1 cellular context compared by ENCODE assay signal in genomic region chr11:57741132-57742086, GRCh38.
TF ChIP-seq lines count a peak whose summit lies in the region.

TSS of gene SELENOH (plus strand) at chr11:57741491. CDS start at chr11:57741596, 105 bp downstream.

TF ChIP-seq in GM12878, 131 proteins besides CTCF, POLR2A, EP300 and RAD21 (continued from another document and continues in another):
- TF ChIP-seq, protein P1, sequence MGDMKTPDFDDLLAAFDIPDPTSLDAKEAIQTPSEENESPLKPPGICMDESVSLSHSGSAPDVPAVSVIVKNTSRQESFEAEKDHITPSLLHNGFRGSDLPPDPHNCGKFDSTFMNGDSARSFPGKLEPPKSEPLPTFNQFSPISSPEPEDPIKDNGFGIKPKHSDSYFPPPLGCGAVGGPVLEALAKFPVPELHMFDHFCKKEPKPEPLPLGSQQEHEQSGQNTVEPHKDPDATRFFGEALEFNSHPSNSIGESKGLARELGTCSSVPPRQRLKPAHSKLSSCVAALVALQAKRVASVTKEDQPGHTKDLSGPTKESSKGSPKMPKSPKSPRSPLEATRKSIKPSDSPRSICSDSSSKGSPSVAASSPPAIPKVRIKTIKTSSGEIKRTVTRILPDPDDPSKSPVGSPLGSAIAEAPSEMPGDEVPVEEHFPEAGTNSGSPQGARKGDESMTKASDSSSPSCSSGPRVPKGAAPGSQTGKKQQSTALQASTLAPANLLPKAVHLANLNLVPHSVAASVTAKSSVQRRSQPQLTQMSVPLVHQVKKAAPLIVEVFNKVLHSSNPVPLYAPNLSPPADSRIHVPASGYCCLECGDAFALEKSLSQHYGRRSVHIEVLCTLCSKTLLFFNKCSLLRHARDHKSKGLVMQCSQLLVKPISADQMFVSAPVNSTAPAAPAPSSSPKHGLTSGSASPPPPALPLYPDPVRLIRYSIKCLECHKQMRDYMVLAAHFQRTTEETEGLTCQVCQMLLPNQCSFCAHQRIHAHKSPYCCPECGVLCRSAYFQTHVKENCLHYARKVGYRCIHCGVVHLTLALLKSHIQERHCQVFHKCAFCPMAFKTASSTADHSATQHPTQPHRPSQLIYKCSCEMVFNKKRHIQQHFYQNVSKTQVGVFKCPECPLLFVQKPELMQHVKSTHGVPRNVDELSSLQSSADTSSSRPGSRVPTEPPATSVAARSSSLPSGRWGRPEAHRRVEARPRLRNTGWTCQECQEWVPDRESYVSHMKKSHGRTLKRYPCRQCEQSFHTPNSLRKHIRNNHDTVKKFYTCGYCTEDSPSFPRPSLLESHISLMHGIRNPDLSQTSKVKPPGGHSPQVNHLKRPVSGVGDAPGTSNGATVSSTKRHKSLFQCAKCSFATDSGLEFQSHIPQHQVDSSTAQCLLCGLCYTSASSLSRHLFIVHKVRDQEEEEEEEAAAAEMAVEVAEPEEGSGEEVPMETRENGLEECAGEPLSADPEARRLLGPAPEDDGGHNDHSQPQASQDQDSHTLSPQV (IDR thresholded peaks at IDR 0.05): peak; percentile 30; the same call in 1 of the 2 replicates
- 0 out of 2 replicates have a peak, but pooled peaks have one; percentile 79 for TF ChIP-seq ZBED1 (IDR thresholded peaks at IDR 0.05; ENCODE audit: borderline replicate concordance)
- TF ChIP-seq RELB (IDR thresholded peaks at IDR 0.05; ENCODE audit: low read depth): peak; percentile 90
- TF ChIP-seq CREB1 (IDR thresholded peaks at IDR 0.05; ENCODE audit: low read depth): peak; percentile 81
- no peak for TF ChIP-seq MYB (IDR thresholded peaks at IDR 0.05; ENCODE audit: borderline replicate concordance, low read depth, low read length)
- no peak for TF ChIP-seq PAX8 (IDR thresholded peaks at IDR 0.05)
- no peak for TF ChIP-seq NR2C2 (IDR thresholded peaks at IDR 0.05; ENCODE audit: borderline replicate concordance, control insufficient read depth, insufficient read length, low read depth)
- TF ChIP-seq IKZF1 (conservative IDR thresholded peaks at IDR 0.05): peak; percentile 96
- TF ChIP-seq, protein P2, sequence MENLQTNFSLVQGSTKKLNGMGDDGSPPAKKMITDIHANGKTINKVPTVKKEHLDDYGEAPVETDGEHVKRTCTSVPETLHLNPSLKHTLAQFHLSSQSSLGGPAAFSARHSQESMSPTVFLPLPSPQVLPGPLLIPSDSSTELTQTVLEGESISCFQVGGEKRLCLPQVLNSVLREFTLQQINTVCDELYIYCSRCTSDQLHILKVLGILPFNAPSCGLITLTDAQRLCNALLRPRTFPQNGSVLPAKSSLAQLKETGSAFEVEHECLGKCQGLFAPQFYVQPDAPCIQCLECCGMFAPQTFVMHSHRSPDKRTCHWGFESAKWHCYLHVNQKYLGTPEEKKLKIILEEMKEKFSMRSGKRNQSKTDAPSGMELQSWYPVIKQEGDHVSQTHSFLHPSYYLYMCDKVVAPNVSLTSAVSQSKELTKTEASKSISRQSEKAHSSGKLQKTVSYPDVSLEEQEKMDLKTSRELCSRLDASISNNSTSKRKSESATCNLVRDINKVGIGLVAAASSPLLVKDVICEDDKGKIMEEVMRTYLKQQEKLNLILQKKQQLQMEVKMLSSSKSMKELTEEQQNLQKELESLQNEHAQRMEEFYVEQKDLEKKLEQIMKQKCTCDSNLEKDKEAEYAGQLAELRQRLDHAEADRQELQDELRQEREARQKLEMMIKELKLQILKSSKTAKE (IDR thresholded peaks at IDR 0.05; ENCODE audit: low read depth, poor library complexity, severe bottlenecking): peak; percentile 65
- peak; percentile 85 for TF ChIP-seq E2F8 (IDR thresholded peaks at IDR 0.05; ENCODE audit: low read depth, partially characterized antibody)
- TF ChIP-seq FOS (IDR thresholded peaks at IDR 0.05; ENCODE audit: borderline replicate concordance, extremely low read depth, insufficient read length): no peak
- TF ChIP-seq SIN3A (IDR thresholded peaks at IDR 0.05; ENCODE audit: low read depth, low read length): peak; percentile 91
- TF ChIP-seq ESRRA (IDR thresholded peaks at IDR 0.05; ENCODE audit: low read length): peak; percentile 90; the same call in 1 of the 2 replicates
- no peak for TF ChIP-seq KDM1A (IDR thresholded peaks at IDR 0.05; ENCODE audit: borderline replicate concordance)
- 0 out of 2 replicates have a peak, but pooled peaks have one; percentile 9 for TF ChIP-seq BMI1 (IDR thresholded peaks at IDR 0.05; ENCODE audit: borderline replicate concordance)
- TF ChIP-seq ZNF622 (IDR thresholded peaks at IDR 0.05): no peak
- TF ChIP-seq, protein P3, sequence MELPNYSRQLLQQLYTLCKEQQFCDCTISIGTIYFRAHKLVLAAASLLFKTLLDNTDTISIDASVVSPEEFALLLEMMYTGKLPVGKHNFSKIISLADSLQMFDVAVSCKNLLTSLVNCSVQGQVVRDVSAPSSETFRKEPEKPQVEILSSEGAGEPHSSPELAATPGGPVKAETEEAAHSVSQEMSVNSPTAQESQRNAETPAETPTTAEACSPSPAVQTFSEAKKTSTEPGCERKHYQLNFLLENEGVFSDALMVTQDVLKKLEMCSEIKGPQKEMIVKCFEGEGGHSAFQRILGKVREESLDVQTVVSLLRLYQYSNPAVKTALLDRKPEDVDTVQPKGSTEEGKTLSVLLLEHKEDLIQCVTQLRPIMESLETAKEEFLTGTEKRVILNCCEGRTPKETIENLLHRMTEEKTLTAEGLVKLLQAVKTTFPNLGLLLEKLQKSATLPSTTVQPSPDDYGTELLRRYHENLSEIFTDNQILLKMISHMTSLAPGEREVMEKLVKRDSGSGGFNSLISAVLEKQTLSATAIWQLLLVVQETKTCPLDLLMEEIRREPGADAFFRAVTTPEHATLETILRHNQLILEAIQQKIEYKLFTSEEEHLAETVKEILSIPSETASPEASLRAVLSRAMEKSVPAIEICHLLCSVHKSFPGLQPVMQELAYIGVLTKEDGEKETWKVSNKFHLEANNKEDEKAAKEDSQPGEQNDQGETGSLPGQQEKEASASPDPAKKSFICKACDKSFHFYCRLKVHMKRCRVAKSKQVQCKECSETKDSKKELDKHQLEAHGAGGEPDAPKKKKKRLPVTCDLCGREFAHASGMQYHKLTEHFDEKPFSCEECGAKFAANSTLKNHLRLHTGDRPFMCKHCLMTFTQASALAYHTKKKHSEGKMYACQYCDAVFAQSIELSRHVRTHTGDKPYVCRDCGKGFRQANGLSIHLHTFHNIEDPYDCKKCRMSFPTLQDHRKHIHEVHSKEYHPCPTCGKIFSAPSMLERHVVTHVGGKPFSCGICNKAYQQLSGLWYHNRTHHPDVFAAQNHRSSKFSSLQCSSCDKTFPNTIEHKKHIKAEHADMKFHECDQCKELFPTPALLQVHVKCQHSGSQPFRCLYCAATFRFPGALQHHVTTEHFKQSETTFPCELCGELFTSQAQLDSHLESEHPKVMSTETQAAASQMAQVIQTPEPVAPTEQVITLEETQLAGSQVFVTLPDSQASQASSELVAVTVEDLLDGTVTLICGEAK (IDR thresholded peaks at IDR 0.05; ENCODE audit: borderline replicate concordance): peak; percentile 99
- peak; percentile 95 for TF ChIP-seq CHD1 (IDR thresholded peaks at IDR 0.05; ENCODE audit: low read depth, low read length)
- peak; percentile 76; the same call in 1 of the 2 replicates for TF ChIP-seq E2F4 (IDR thresholded peaks at IDR 0.05; ENCODE audit: low read depth, low read length)
- TF ChIP-seq ZBTB11 (CRISPR knock-in tag; IDR thresholded peaks at IDR 0.05): peak; percentile 95
- TF ChIP-seq MXI1 (IDR thresholded peaks at IDR 0.05; ENCODE audit: low read depth, low read length): peak; percentile 93
- TF ChIP-seq SIX5 (IDR thresholded peaks at IDR 0.05; ENCODE audit: low read depth, low read length, severe bottlenecking): peak; percentile 72
- peak; percentile 57 for TF ChIP-seq NKRF (conservative IDR thresholded peaks at IDR 0.05)
- TF ChIP-seq MYC (IDR thresholded peaks at IDR 0.05; ENCODE audit: insufficient read depth, insufficient read length, insufficient replicate concordance, low read length, severe bottlenecking): peak; percentile 93
- TF ChIP-seq NFXL1 (IDR thresholded peaks at IDR 0.05; ENCODE audit: borderline replicate concordance): no peak
- TF ChIP-seq POU2F2 (IDR thresholded peaks at IDR 0.05; ENCODE audit: borderline replicate concordance, low read depth, low read length): peak; percentile 95
- TF ChIP-seq RCOR1 (conservative IDR thresholded peaks at IDR 0.05; ENCODE audit: low read depth, low read length): 0 out of 2 replicates have a peak, but pooled peaks have one; percentile 75
- TF ChIP-seq ZNF24 (IDR thresholded peaks at IDR 0.05): no peak
- no peak for TF ChIP-seq ZNF274 (IDR thresholded peaks at IDR 0.05; ENCODE audit: insufficient read depth, insufficient read length)
- TF ChIP-seq WRNIP1 (IDR thresholded peaks at IDR 0.05; ENCODE audit: borderline replicate concordance, low read depth, low read length): peak; percentile 99
- TF ChIP-seq KAT2A (conservative IDR thresholded peaks at IDR 0.05; ENCODE audit: control insufficient read depth, low read depth, low read length): no peak
- TF ChIP-seq, protein P4, sequence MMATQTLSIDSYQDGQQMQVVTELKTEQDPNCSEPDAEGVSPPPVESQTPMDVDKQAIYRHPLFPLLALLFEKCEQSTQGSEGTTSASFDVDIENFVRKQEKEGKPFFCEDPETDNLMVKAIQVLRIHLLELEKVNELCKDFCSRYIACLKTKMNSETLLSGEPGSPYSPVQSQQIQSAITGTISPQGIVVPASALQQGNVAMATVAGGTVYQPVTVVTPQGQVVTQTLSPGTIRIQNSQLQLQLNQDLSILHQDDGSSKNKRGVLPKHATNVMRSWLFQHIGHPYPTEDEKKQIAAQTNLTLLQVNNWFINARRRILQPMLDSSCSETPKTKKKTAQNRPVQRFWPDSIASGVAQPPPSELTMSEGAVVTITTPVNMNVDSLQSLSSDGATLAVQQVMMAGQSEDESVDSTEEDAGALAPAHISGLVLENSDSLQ (IDR thresholded peaks at IDR 0.05): peak; percentile 62
